Comparison of ENCODE assay signal across 20 cellular contexts in the genomic region with DNA sequence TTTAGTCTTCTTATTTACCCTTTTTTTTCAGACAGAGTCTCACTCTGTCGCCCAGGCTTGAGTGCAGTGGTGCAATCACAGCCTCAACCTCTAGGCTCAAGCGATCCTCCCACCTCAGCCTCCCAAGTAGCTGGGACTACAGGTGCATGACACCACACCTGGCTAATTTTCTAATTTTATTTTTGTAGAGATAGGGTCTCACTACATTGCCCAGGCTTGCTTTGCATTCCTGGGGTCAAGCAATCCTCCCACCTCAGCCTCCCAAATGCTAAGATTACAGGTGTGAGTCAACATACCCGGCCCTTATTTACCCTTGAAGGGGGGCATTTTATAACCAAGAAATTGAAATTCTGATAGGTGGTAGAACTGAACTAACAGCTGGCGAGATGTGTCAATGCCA. TPM values are rescaled to one million over a fixed set of nuclear protein-coding genes. Genes with fewer than 3 reads are reported as not detected.
DNase-seq lines count a peak whose midpoint lies in the region; ATAC-seq, FAIRE-seq and TF ChIP-seq lines count a peak whose summit lies in the region.
"Had no signal": no experiment of that assay in that cellular context is flagged by ENCODE, and none has a peak within 500 bp of the region (broad histone marks: within the 10 kb centered on the region; RNA-seq: fewer than 3 reads in every experiment).

No MANE protein-coding gene starts in this region.

- H3K4me3 ChIP-seq in HepG2 (replicated peaks in 1 of 3; ENCODE audit: insufficient read depth in 1 of 3, low read depth in 2 of 3, low read length in 3 of 3) (no peak overlapping the region), right lobe of liver (no peak overlapping the region), K562 (no peak overlapping the region)
- H3K4me3 ChIP-seq: A549; BLaER1 treated with 17β-estradiol and CSF1 and Interleukin-3, amounts not matched to agents 10 nM and 100 nM had no signal

- no peaks in the 10 kb centered on the region for H3K9me3 Mint-ChIP-seq in activated CD4-positive, alpha-beta memory T cell treated with anti-CD3 and anti-CD28 coated beads, Interleukin-2, amount 10 ng/mL, durations not matched to agents 7 days and 5 days
- H3K9me3 Mint-ChIP-seq: CD4-positive, alpha-beta T cell; CD8-positive, alpha-beta T cell had no signal

- no peak overlapping the region for H3K4me3 Mint-ChIP-seq in activated CD4-positive, alpha-beta memory T cell treated with anti-CD3 and anti-CD28 coated beads, Interleukin-2, amount 10 ng/mL, durations not matched to agents 7 days and 5 days
- H3K4me3 Mint-ChIP-seq: B cell; CD4-positive, alpha-beta T cell; CD8-positive, alpha-beta T cell had no signal

- H3K4me1 ChIP-seq in HepG2 (ENCODE audit: insufficient read depth, low read length) (peaks cover 14% of the 10 kb centered on the region), right lobe of liver (no peaks in the 10 kb centered on the region), K562 (replicated peaks in 1 of 2; ENCODE audit: control insufficient read depth in 2 of 2, insufficient read depth in 2 of 2, low read length in 2 of 2) (peaks cover 11 to 15% of the 10 kb centered on the region in 2 experiments; a peak in 4 of 5 replicates)
- H3K4me1 ChIP-seq: A549; BLaER1 treated with 17β-estradiol and CSF1 and Interleukin-3, amounts not matched to agents 10 nM and 100 nM; Caco-2 had no signal

- no peaks in the 10 kb centered on the region; a peak in 1 of 5 replicates for H3K36me3 ChIP-seq in HepG2 (replicated peaks in 1 of 2; ENCODE audit: control insufficient read depth in 1 of 2, insufficient read depth in 2 of 2, low read length in 2 of 2)
- no peaks in the 10 kb centered on the region for H3K36me3 ChIP-seq in right lobe of liver
- H3K36me3 ChIP-seq in K562 (ENCODE audit: control insufficient read depth, insufficient read depth, low read length) = no peaks in the 10 kb centered on the region

- no peak overlapping the region for H3K27ac ChIP-seq in HepG2 (ENCODE audit: extremely low read length, insufficient read depth, low read length)
- H3K27ac ChIP-seq in right lobe of liver = no peak overlapping the region
- H3K27ac ChIP-seq in K562 (ENCODE audit: extremely low read depth, low read depth, low read length) = no peak overlapping the region
- H3K27ac ChIP-seq: 22Rv1; A549; BLaER1 treated with 17β-estradiol and CSF1 and Interleukin-3, amounts not matched to agents 10 nM and 100 nM; C4-2B had no signal

- intact Hi-C loops in HepG2 (cut with micrococcal nuclease; ENCODE audit: unreplicated experiment) = no loop called here
- intact Hi-C loops in right lobe of liver (cut with DNase I) = no loop called here
- intact Hi-C loops in K562 (cut with micrococcal nuclease) = no loop called here

- no TSS peak for BruUV-seq in HepG2 (replicated peaks; lab: Mats Ljungman, UMichigan)
- no TSS peak for BruUV-seq in K562 (replicated peaks; lab: Mats Ljungman, UMichigan)

- no peaks in the 10 kb centered on the region for H3K4me1 Mint-ChIP-seq in activated CD4-positive, alpha-beta memory T cell treated with anti-CD3 and anti-CD28 coated beads, Interleukin-2, amount 10 ng/mL, durations not matched to agents 7 days and 5 days

- H3K27me3 ChIP-seq in HepG2 (ENCODE audit: control insufficient read depth in 1 of 2, insufficient read depth in 2 of 2, low read length in 2 of 2) (no peaks in the 10 kb centered on the region; a peak in 1 of 5 replicates), right lobe of liver (no peaks in the 10 kb centered on the region), K562 (ENCODE audit: control insufficient read depth in 2 of 2, insufficient read depth in 2 of 2, low read length in 2 of 2) (no peaks in the 10 kb centered on the region)
- H3K27me3 ChIP-seq: BLaER1 treated with 17β-estradiol and CSF1 and Interleukin-3, amounts not matched to agents 10 nM and 100 nM had no signal

- in situ Hi-C loops in HepG2 (cut with HindIII; ENCODE audit: extremely low pct_ligation_motif_present, low pct_unique_long_range_greater_than_20kb) = no loop called here
- in situ Hi-C loops in K562 (cut with MboI) = no loop called here

- H3K79me2 ChIP-seq in HepG2 (ENCODE audit: insufficient read depth, low read length) = peaks cover 2% of the 10 kb centered on the region
- peaks cover 49% of the 10 kb centered on the region for H3K79me2 ChIP-seq in K562 (ENCODE audit: control insufficient read depth, insufficient read depth, low read length)

- TF ChIP-seq RAD21 in HepG2 (CRISPR knock-in tag; IDR thresholded peaks at IDR 0.05) = no peak
- TF ChIP-seq RAD21 in K562 (CRISPR knock-in tag; conservative IDR thresholded peaks at IDR 0.05 in 1 of 2, IDR thresholded peaks at IDR 0.05 in 1 of 2) = no peak

- WGBS in HepG2 (ENCODE audit: low lambda C conversion rate) = 92% methylated on average over 4 of the region's 4 CpGs
- WGBS in right lobe of liver (ENCODE audit: insufficient coverage, low coverage, low lambda C conversion rate, missing lambda C conversion rate) = 92% methylated on average over 4 of the region's 4 CpGs
- WGBS in K562 (ENCODE audit: insufficient coverage, low coverage, missing lambda C conversion rate) = 68% methylated on average over 4 of the region's 4 CpGs

- POLR2A ChIA-PET in HepG2 (lab: Yijun Ruan, JAX) = no interaction called here
- POLR2A ChIA-PET in K562 (lab: Yijun Ruan, JAX) = no interaction called here
- POLR2A ChIA-PET in activated CD4-positive, alpha-beta memory T cell treated with anti-CD3 and anti-CD28 coated beads, Interleukin-2, amount 10 ng/mL, durations not matched to agents 7 days and 5 days (lab: Charles Lee) = no interaction called here

- H3K4me2 ChIP-seq in HepG2 (ENCODE audit: low read depth, low read length) = no peak overlapping the region
- no peak overlapping the region for H3K4me2 ChIP-seq in K562 (ENCODE audit: insufficient read depth, low read length)
- H3K4me2 ChIP-seq: A549; BLaER1 treated with 17β-estradiol and CSF1 and Interleukin-3, amounts not matched to agents 10 nM and 100 nM had no signal

- ATAC-seq in HepG2 (no peak), right lobe of liver (no peak), K562 (no peak)
- ATAC-seq: CD8-positive, alpha-beta T cell had no signal

- H2AFZ ChIP-seq in HepG2 (ENCODE audit: low read length) (no peak overlapping the region), K562 (ENCODE audit: low read depth, low read length) (no peak overlapping the region)

- H3K9me3 ChIP-seq in HepG2 (ENCODE audit: low read length) (no peaks in the 10 kb centered on the region), right lobe of liver (no peaks in the 10 kb centered on the region), K562 (replicated peaks; ENCODE audit: control insufficient read depth, insufficient read depth, low read depth, low read length) (no peaks in the 10 kb centered on the region)
- H3K9me3 ChIP-seq: A549, Caco-2 had no signal

- FAIRE-seq in HepG2 (lab: Jason Lieb, UNC) (no peak), K562 (lab: Jason Lieb, UNC) (no peak)
- FAIRE-seq: A549, D721Med, G401.6, GM12891, GM19239 had no signal

- TF ChIP-seq EP300 in HepG2 (IDR thresholded peaks at IDR 0.05; ENCODE audit: low read depth in 2 of 2, low read length in 2 of 2) (no peak), HepG2 (CRISPR knock-in tag; IDR thresholded peaks at IDR 0.05; ENCODE audit: borderline replicate concordance) (no peak), K562 (IDR thresholded peaks at IDR 0.05; ENCODE audit: low read length) (no peak)

- no peak for TF ChIP-seq POLR2A in HepG2 (IDR thresholded peaks at IDR 0.05; ENCODE audit: insufficient read depth in 1 of 2, low read depth in 2 of 2, low read length in 2 of 2)
- no peak for TF ChIP-seq POLR2A in right lobe of liver (IDR thresholded peaks at IDR 0.05)
- no peak for TF ChIP-seq POLR2A in K562 (conservative IDR thresholded peaks at IDR 0.05)

- no peak for DNase-seq in HepG2 (ENCODE audit: low spot score)
- DNase-seq in right lobe of liver = no peak
- no peak for DNase-seq in K562 (ENCODE audit: extremely low read depth in 1 of 4, low spot score in 3 of 4)
- no peak for DNase-seq in activated CD4-positive, alpha-beta memory T cell treated with anti-CD3 and anti-CD28 coated beads, Interleukin-2, amount 10 ng/mL, durations not matched to agents 7 days and 5 days
- DNase-seq: AML-193; Caco-2; Calu3; CD4-positive, alpha-beta T cell; CD8-positive, alpha-beta T cell; DMS79 treated with DMSO at 0.1 percent for 48 hours; GF-D8 had no signal

- no peaks in the 10 kb centered on the region for H3K9me1 ChIP-seq in K562 (ENCODE audit: control insufficient read depth, insufficient read depth, low read length)

- CTCF ChIA-PET in HepG2 (lab: Yijun Ruan, JAX; ENCODE audit: low intra/inter-chr PET ratio, low total read pairs) (no interaction called here), K562 (lab: Yijun Ruan, JAX; ENCODE audit: low intra/inter-chr PET ratio) (no interaction called here)
- CTCF ChIA-PET in activated CD4-positive, alpha-beta memory T cell treated with anti-CD3 and anti-CD28 coated beads, Interleukin-2, amount 10 ng/mL, durations not matched to agents 7 days and 5 days (lab: Charles Lee) = no interaction called here

- H4K20me1 ChIP-seq in HepG2 (ENCODE audit: insufficient read depth, low read length) (peaks cover 11% of the 10 kb centered on the region; the same call in 1 of the 2 replicates), K562 (replicated peaks; ENCODE audit: control insufficient read depth, insufficient read depth, low read length) (0 out of 2 replicates have a peak, but pooled peaks cover 3% of the 10 kb centered on the region)

- no peak for TF ChIP-seq CTCF in HepG2 (CRISPR knock-in tag; IDR thresholded peaks at IDR 0.05)
- no peak for TF ChIP-seq CTCF in right lobe of liver (IDR thresholded peaks at IDR 0.05)
- no peak for TF ChIP-seq CTCF in K562 (IDR thresholded peaks at IDR 0.05 in 2 of 3, conservative IDR thresholded peaks at IDR 0.05 in 1 of 3; ENCODE audit: insufficient read depth in 2 of 3, low read depth in 1 of 3, low read length in 3 of 3)

- H3K27me3 Mint-ChIP-seq in activated CD4-positive, alpha-beta memory T cell treated with anti-CD3 and anti-CD28 coated beads, Interleukin-2, amount 10 ng/mL, durations not matched to agents 7 days and 5 days = no peaks in the 10 kb centered on the region
- H3K27me3 Mint-ChIP-seq: B cell; CD4-positive, alpha-beta T cell had no signal

- no peaks in the 10 kb centered on the region for H3K36me3 Mint-ChIP-seq in activated CD4-positive, alpha-beta memory T cell treated with anti-CD3 and anti-CD28 coated beads, Interleukin-2, amount 10 ng/mL, durations not matched to agents 7 days and 5 days (ENCODE audit: low read depth)

- no peak overlapping the region for H3K27ac Mint-ChIP-seq in activated CD4-positive, alpha-beta memory T cell treated with anti-CD3 and anti-CD28 coated beads, Interleukin-2, amount 10 ng/mL, durations not matched to agents 7 days and 5 days
- H3K27ac Mint-ChIP-seq: B cell; CD4-positive, alpha-beta T cell; CD8-positive, alpha-beta T cell had no signal

- H3K9ac ChIP-seq in HepG2 (ENCODE audit: insufficient read depth, low read depth, low read length) = no peak overlapping the region
- H3K9ac ChIP-seq in K562 (ENCODE audit: insufficient read depth in 1 of 2, low read depth in 2 of 2, low read length in 2 of 2) = no peak overlapping the region
- H3K9ac ChIP-seq: BLaER1 treated with 17β-estradiol and CSF1 and Interleukin-3, amounts not matched to agents 10 nM and 100 nM had no signal

RNA-seq across cellular contexts. Expression of gene HECTD4, which starts 21.0 kb away (rescaled TPM):
- total RNA-seq in HepG2 (2016; rRNA removed; fragmentation: Illumina TruSeq; extraction: Trizol) = 11.4 and 13.7 TPM in 2 replicates
- total RNA-seq in HepG2 (2016; cell fraction: cytosol; rRNA removed; fragmentation: Illumina TruSeq; extraction: Trizol; ENCODE audit: low read depth) = 11.3 and 14.3 TPM in 2 replicates
- total RNA-seq in HepG2 (2016; cell fraction: insoluble cytoplasmic fraction; rRNA removed; fragmentation: Illumina TruSeq; extraction: Trizol) = 10.5 and 12.2 TPM in 2 replicates
- total RNA-seq in HepG2 (2016; cell fraction: membrane; rRNA removed; fragmentation: Illumina TruSeq; extraction: Trizol) = 9.8 and 10.9 TPM in 2 replicates
- total RNA-seq in HepG2 (2016; cell fraction: nucleus; rRNA removed; fragmentation: Illumina TruSeq; extraction: Trizol) = 25.6 and 28.3 TPM in 2 replicates
- polyA plus RNA-seq in HepG2 (2011; rRNA removed) = 8.0 and 9.0 TPM in 2 replicates
- 2.9 and 3.0 TPM in 2 replicates for polyA plus RNA-seq in HepG2 (2011; cell fraction: cytosol; rRNA removed)
- polyA plus RNA-seq in HepG2 (2011; cell fraction: nucleus; rRNA removed) = 38.9 and 47.2 TPM in 2 replicates
- polyA plus RNA-seq in HepG2 (2012) = 14.6 and 17.7 TPM in 2 replicates
- polyA plus RNA-seq in HepG2 (2016; cell fraction: cytosol; fragmentation: Illumina TruSeq; extraction: Trizol; ENCODE audit: low read depth) = 0.88 and 1.8 TPM in 2 replicates
- 10.1 and 11.0 TPM in 2 replicates for polyA plus RNA-seq in HepG2 (2016; cell fraction: insoluble cytoplasmic fraction; fragmentation: Illumina TruSeq; extraction: Trizol; ENCODE audit: low read depth)
- 3.2 and 4.0 TPM in 2 replicates for polyA plus RNA-seq in HepG2 (2016; cell fraction: membrane; fragmentation: Illumina TruSeq; extraction: Trizol; ENCODE audit: low read depth)
- polyA plus RNA-seq in HepG2 (2016; cell fraction: nucleus; fragmentation: Illumina TruSeq; extraction: Trizol; ENCODE audit: insufficient read depth, low read depth) = 60.5 and 66.6 TPM in 2 replicates
- 23.1 and 24.7 TPM in 2 replicates for polyA minus RNA-seq in HepG2 (2011; rRNA and poly(A)+ RNA removed; ENCODE audit: low replicate concordance)
- 11.1 and 16.9 TPM in 2 replicates for polyA minus RNA-seq in HepG2 (2011; cell fraction: cytosol; rRNA and poly(A)+ RNA removed)
- 62.1 and 75.8 TPM in 2 replicates for polyA minus RNA-seq in HepG2 (2011; cell fraction: nucleus; rRNA and poly(A)+ RNA removed)
- 10 to 100 TPM; 12.6 to 24.4 (median 19.3) TPM for total RNA-seq in right lobe of liver
- total RNA-seq in K562 (2011; cell fraction: chromatin; rRNA removed; ENCODE audit: low replicate concordance) = 228 and 304 TPM in 2 replicates
- 113 and 121 TPM in 2 replicates for total RNA-seq in K562 (2011; cell fraction: nucleolus; rRNA removed)
- 142 and 162 TPM in 2 replicates for total RNA-seq in K562 (2011; cell fraction: nucleoplasm; rRNA removed)
- total RNA-seq in K562 (2014; rRNA removed) = 8.4 and 12.5 TPM in 2 replicates
- total RNA-seq in K562 (2014; rRNA removed; fragmentation: Illumina TruSeq; extraction: Trizol) = 13.5 and 15.0 TPM in 2 replicates
- total RNA-seq in K562 (2015; rRNA removed; fragmentation: Illumina TruSeq; extraction: Trizol) = 15.6 and 17.3 TPM in 2 replicates
- total RNA-seq in K562 (2021) = 25.2 and 33.3 TPM in 2 replicates
- polyA plus RNA-seq in K562 (2011; rRNA removed) = 11.0 and 16.1 TPM in 2 replicates
- 6.2 and 6.6 TPM in 2 replicates for polyA plus RNA-seq in K562 (2011; cell fraction: cytosol; rRNA removed)
- 57.5 and 62.2 TPM in 2 replicates for polyA plus RNA-seq in K562 (2011; cell fraction: nucleus; rRNA removed)
- 17.5 and 22.3 TPM in 2 replicates for polyA plus RNA-seq in K562 (2012)
- 13.6 and 14.6 TPM in 2 replicates for polyA plus RNA-seq in K562 (2014; fragmentation: Illumina TruSeq; extraction: Trizol)
- 1 to 10 TPM; 3.5 to 4.5 TPM for polyA plus RNA-seq in K562 (2014; fragmentation: Nextera tagmentation; extraction: Ambion mirVana)
- polyA plus RNA-seq in K562 (2014; rRNA removed) = 11.5 and 14.7 TPM in 2 replicates
- polyA minus RNA-seq in K562 (2011; rRNA and poly(A)+ RNA removed) = 56.9 and 62.2 TPM in 2 replicates
- 24.2 and 31.3 TPM in 2 replicates for polyA minus RNA-seq in K562 (2011; cell fraction: cytosol; rRNA and poly(A)+ RNA removed)
- polyA minus RNA-seq in K562 (2011; cell fraction: nucleus; rRNA and poly(A)+ RNA removed) = 47.9 and 93.0 TPM in 2 replicates
- 10 to 100 TPM; 37.5 to 39.4 TPM for total RNA-seq in activated CD4-positive, alpha-beta memory T cell treated with anti-CD3 and anti-CD28 coated beads, Interleukin-2, amount 10 ng/mL, durations not matched to agents 7 days and 5 days

RNA-seq across cellular contexts. Expression of gene RPL6, which starts 48.1 kb away (rescaled TPM):
- total RNA-seq in HepG2 (2016; rRNA removed; fragmentation: Illumina TruSeq; extraction: Trizol) (1,551 and 2,121 TPM in 2 replicates), right lobe of liver (100 to 1,000 TPM; 393 to 887 (median 470) TPM), K562 (2014; rRNA removed) (1,529 and 1,811 TPM in 2 replicates), K562 (2014; rRNA removed; fragmentation: Illumina TruSeq; extraction: Trizol) (3,099 and 3,427 TPM in 2 replicates), K562 (2015; rRNA removed; fragmentation: Illumina TruSeq; extraction: Trizol) (2,718 and 2,856 TPM in 2 replicates), K562 (2021) (1,959 and 2,095 TPM in 2 replicates)
- 1,569 and 1,799 TPM in 2 replicates for total RNA-seq in HepG2 (2016; cell fraction: cytosol; rRNA removed; fragmentation: Illumina TruSeq; extraction: Trizol; ENCODE audit: low read depth)
- 1,519 and 2,147 TPM in 2 replicates for total RNA-seq in HepG2 (2016; cell fraction: insoluble cytoplasmic fraction; rRNA removed; fragmentation: Illumina TruSeq; extraction: Trizol)
- 3,064 and 3,242 TPM in 2 replicates for total RNA-seq in HepG2 (2016; cell fraction: membrane; rRNA removed; fragmentation: Illumina TruSeq; extraction: Trizol)
- 617 and 644 TPM in 2 replicates for total RNA-seq in HepG2 (2016; cell fraction: nucleus; rRNA removed; fragmentation: Illumina TruSeq; extraction: Trizol)
- polyA plus RNA-seq in HepG2 (2011; rRNA removed) (1,589 and 1,719 TPM in 2 replicates), K562 (2011; rRNA removed) (2,667 and 2,691 TPM in 2 replicates), K562 (2014; fragmentation: Illumina TruSeq; extraction: Trizol) (2,543 and 3,103 TPM in 2 replicates), K562 (2014; fragmentation: Nextera tagmentation; extraction: Ambion mirVana) (1,000 to 10,000 TPM; 1,519 to 1,617 TPM), K562 (2014; rRNA removed) (2,156 and 2,396 TPM in 2 replicates)
- polyA plus RNA-seq in HepG2 (2011; cell fraction: cytosol; rRNA removed) = 1,215 and 1,505 TPM in 2 replicates
- polyA plus RNA-seq in HepG2 (2011; cell fraction: nucleus; rRNA removed) = 260 and 378 TPM in 2 replicates
- polyA plus RNA-seq in HepG2 (2012) = 1,569 and 1,801 TPM in 2 replicates
- 2,496 and 2,739 TPM in 2 replicates for polyA plus RNA-seq in HepG2 (2016; cell fraction: cytosol; fragmentation: Illumina TruSeq; extraction: Trizol; ENCODE audit: low read depth)
- polyA plus RNA-seq in HepG2 (2016; cell fraction: insoluble cytoplasmic fraction; fragmentation: Illumina TruSeq; extraction: Trizol; ENCODE audit: low read depth) = 2,631 and 2,728 TPM in 2 replicates
- polyA plus RNA-seq in HepG2 (2016; cell fraction: membrane; fragmentation: Illumina TruSeq; extraction: Trizol; ENCODE audit: low read depth) = 3,716 and 3,916 TPM in 2 replicates
- 1,083 and 1,121 TPM in 2 replicates for polyA plus RNA-seq in HepG2 (2016; cell fraction: nucleus; fragmentation: Illumina TruSeq; extraction: Trizol; ENCODE audit: insufficient read depth, low read depth)
- 207 and 602 TPM in 2 replicates for polyA minus RNA-seq in HepG2 (2011; rRNA and poly(A)+ RNA removed; ENCODE audit: low replicate concordance)
- 269 and 339 TPM in 2 replicates for polyA minus RNA-seq in HepG2 (2011; cell fraction: cytosol; rRNA and poly(A)+ RNA removed)
- polyA minus RNA-seq in HepG2 (2011; cell fraction: nucleus; rRNA and poly(A)+ RNA removed) = 197 and 255 TPM in 2 replicates
- 348 and 589 TPM in 2 replicates for total RNA-seq in K562 (2011; cell fraction: chromatin; rRNA removed; ENCODE audit: low replicate concordance)
- 314 and 317 TPM in 2 replicates for total RNA-seq in K562 (2011; cell fraction: nucleolus; rRNA removed)
- 537 and 721 TPM in 2 replicates for total RNA-seq in K562 (2011; cell fraction: nucleoplasm; rRNA removed)
- 1,053 and 1,467 TPM in 2 replicates for polyA plus RNA-seq in K562 (2011; cell fraction: cytosol; rRNA removed)
- polyA plus RNA-seq in K562 (2011; cell fraction: nucleus; rRNA removed) = 536 and 802 TPM in 2 replicates
- 2,256 and 2,883 TPM in 2 replicates for polyA plus RNA-seq in K562 (2012)
- 731 and 844 TPM in 2 replicates for polyA minus RNA-seq in K562 (2011; rRNA and poly(A)+ RNA removed)
- 462 and 473 TPM in 2 replicates for polyA minus RNA-seq in K562 (2011; cell fraction: cytosol; rRNA and poly(A)+ RNA removed)
- 140 and 278 TPM in 2 replicates for polyA minus RNA-seq in K562 (2011; cell fraction: nucleus; rRNA and poly(A)+ RNA removed)
- 100 to 1,000 TPM; 911 to 941 TPM for total RNA-seq in activated CD4-positive, alpha-beta memory T cell treated with anti-CD3 and anti-CD28 coated beads, Interleukin-2, amount 10 ng/mL, durations not matched to agents 7 days and 5 days

RNA-seq across cellular contexts. Expression of gene PTPN11, which starts 57.5 kb away (rescaled TPM):
- total RNA-seq in HepG2 (2016; rRNA removed; fragmentation: Illumina TruSeq; extraction: Trizol) (63.5 and 101 TPM in 2 replicates), right lobe of liver (10 to 100 TPM; 66.4 to 77.7 (median 68.6) TPM), K562 (2014; rRNA removed) (59.6 and 64.9 TPM in 2 replicates), K562 (2014; rRNA removed; fragmentation: Illumina TruSeq; extraction: Trizol) (98.8 and 113 TPM in 2 replicates), K562 (2015; rRNA removed; fragmentation: Illumina TruSeq; extraction: Trizol) (92.7 and 100 TPM in 2 replicates), K562 (2021) (111 and 126 TPM in 2 replicates)
- 33.6 and 33.7 TPM in 2 replicates for total RNA-seq in HepG2 (2016; cell fraction: cytosol; rRNA removed; fragmentation: Illumina TruSeq; extraction: Trizol; ENCODE audit: low read depth)
- 63.2 and 92.9 TPM in 2 replicates for total RNA-seq in HepG2 (2016; cell fraction: insoluble cytoplasmic fraction; rRNA removed; fragmentation: Illumina TruSeq; extraction: Trizol)
- total RNA-seq in HepG2 (2016; cell fraction: membrane; rRNA removed; fragmentation: Illumina TruSeq; extraction: Trizol) = 52.7 and 53.2 TPM in 2 replicates
- 39.5 and 46.8 TPM in 2 replicates for total RNA-seq in HepG2 (2016; cell fraction: nucleus; rRNA removed; fragmentation: Illumina TruSeq; extraction: Trizol)
- polyA plus RNA-seq in HepG2 (2011; rRNA removed) (26.7 and 30.0 TPM in 2 replicates), K562 (2011; rRNA removed) (56.0 and 79.7 TPM in 2 replicates), K562 (2014; fragmentation: Illumina TruSeq; extraction: Trizol) (72.8 and 83.0 TPM in 2 replicates), K562 (2014; fragmentation: Nextera tagmentation; extraction: Ambion mirVana) (10 to 100 TPM; 22.5 to 31.7 TPM), K562 (2014; rRNA removed) (50.5 and 52.5 TPM in 2 replicates)
- polyA plus RNA-seq in HepG2 (2011; cell fraction: cytosol; rRNA removed) = 27.0 and 32.0 TPM in 2 replicates
- 16.5 and 17.7 TPM in 2 replicates for polyA plus RNA-seq in HepG2 (2011; cell fraction: nucleus; rRNA removed)
- 36.3 and 36.9 TPM in 2 replicates for polyA plus RNA-seq in HepG2 (2012)
- 5.9 and 6.2 TPM in 2 replicates for polyA plus RNA-seq in HepG2 (2016; cell fraction: cytosol; fragmentation: Illumina TruSeq; extraction: Trizol; ENCODE audit: low read depth)
- polyA plus RNA-seq in HepG2 (2016; cell fraction: insoluble cytoplasmic fraction; fragmentation: Illumina TruSeq; extraction: Trizol; ENCODE audit: low read depth) = 68.9 and 69.6 TPM in 2 replicates
- polyA plus RNA-seq in HepG2 (2016; cell fraction: membrane; fragmentation: Illumina TruSeq; extraction: Trizol; ENCODE audit: low read depth) = 11.9 and 14.6 TPM in 2 replicates
- 40.4 and 40.7 TPM in 2 replicates for polyA plus RNA-seq in HepG2 (2016; cell fraction: nucleus; fragmentation: Illumina TruSeq; extraction: Trizol; ENCODE audit: insufficient read depth, low read depth)
- polyA minus RNA-seq in HepG2 (2011; rRNA and poly(A)+ RNA removed; ENCODE audit: low replicate concordance) = 22.4 and 59.7 TPM in 2 replicates
- polyA minus RNA-seq in HepG2 (2011; cell fraction: cytosol; rRNA and poly(A)+ RNA removed) = 34.5 and 43.4 TPM in 2 replicates
- polyA minus RNA-seq in HepG2 (2011; cell fraction: nucleus; rRNA and poly(A)+ RNA removed) = 26.8 and 30.5 TPM in 2 replicates
- total RNA-seq in K562 (2011; cell fraction: chromatin; rRNA removed; ENCODE audit: low replicate concordance) = 24.8 and 82.7 TPM in 2 replicates
- total RNA-seq in K562 (2011; cell fraction: nucleolus; rRNA removed) = 12.2 and 13.9 TPM in 2 replicates
- 23.9 and 32.5 TPM in 2 replicates for total RNA-seq in K562 (2011; cell fraction: nucleoplasm; rRNA removed)
- polyA plus RNA-seq in K562 (2011; cell fraction: cytosol; rRNA removed) = 36.0 and 44.8 TPM in 2 replicates
- polyA plus RNA-seq in K562 (2011; cell fraction: nucleus; rRNA removed) = 15.8 and 16.7 TPM in 2 replicates
- polyA plus RNA-seq in K562 (2012) = 41.2 and 58.2 TPM in 2 replicates
- polyA minus RNA-seq in K562 (2011; rRNA and poly(A)+ RNA removed) = 180 and 192 TPM in 2 replicates
- 66.4 and 78.4 TPM in 2 replicates for polyA minus RNA-seq in K562 (2011; cell fraction: cytosol; rRNA and poly(A)+ RNA removed)
- polyA minus RNA-seq in K562 (2011; cell fraction: nucleus; rRNA and poly(A)+ RNA removed) = 14.3 and 24.5 TPM in 2 replicates
- 10 to 100 TPM; 88.1 to 92.3 TPM for total RNA-seq in activated CD4-positive, alpha-beta memory T cell treated with anti-CD3 and anti-CD28 coated beads, Interleukin-2, amount 10 ng/mL, durations not matched to agents 7 days and 5 days

Comparison
In these comparisons a context has a peak if more than half of its experiments do, and no peak if none do; other contexts are left out.
1. Of the 241 proteins assayed by ChIP-seq in both HepG2 and K562: peak only in HepG2: none; only in K562: ZNF121; in both: none; in neither: 240.